30 cellular contexts compared by ENCODE assay signal in the genomic region with DNA sequence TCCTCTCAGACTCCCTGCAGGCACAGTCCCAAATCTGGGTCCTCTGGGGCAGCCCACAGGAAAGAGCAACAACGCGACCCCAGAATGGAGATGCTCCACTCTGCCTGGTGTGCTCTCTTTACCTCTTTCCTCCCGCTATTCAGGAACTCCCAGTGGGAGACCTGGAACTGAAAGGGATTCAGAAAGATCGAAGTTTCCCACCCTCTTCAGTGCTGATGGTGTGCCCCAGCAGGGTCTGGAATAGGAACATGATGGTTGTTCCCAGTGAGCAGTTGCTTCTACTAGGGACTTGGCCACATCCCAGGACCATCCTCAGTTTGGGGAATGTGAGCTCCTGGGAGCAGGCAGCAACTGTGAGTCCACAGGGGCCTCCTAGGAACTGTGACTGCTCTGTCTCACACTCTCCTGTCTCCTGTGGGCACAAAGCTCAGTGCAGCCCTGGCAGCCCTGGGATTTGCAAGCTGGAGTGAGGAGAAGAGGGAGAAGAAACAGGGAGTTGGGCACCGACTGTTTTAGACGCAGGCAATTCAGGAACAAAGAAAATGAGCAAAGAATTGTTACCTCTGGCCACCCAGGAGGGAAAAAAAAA. TPM values are rescaled to one million over a fixed set of nuclear protein-coding genes. Genes with fewer than 3 reads are reported as not detected.
"Had no signal": no experiment of that assay in that cellular context is flagged by ENCODE, and none has a peak within 500 bp of the region (broad histone marks: within the 10 kb centered on the region; RNA-seq: fewer than 3 reads in every experiment).

No MANE protein-coding gene starts in this region.

- H3K36me3 Mint-ChIP-seq: activated naive CD8-positive, alpha-beta T cell treated with anti-CD3 and anti-CD28 coated beads for 36 hours had no signal

- H3K4me3 Mint-ChIP-seq: activated naive CD8-positive, alpha-beta T cell treated with anti-CD3 and anti-CD28 coated beads for 36 hours; activated T-cell treated with anti-CD3 and anti-CD28 coated beads, Interleukin-2, amount 50 U/mL, for 4 hours; T-helper 17 cell had no signal

- H3K9me3 ChIP-seq: sigmoid colon had no signal

- H3K4me1 Mint-ChIP-seq: activated naive CD8-positive, alpha-beta T cell treated with anti-CD3 and anti-CD28 coated beads for 36 hours; T-helper 17 cell had no signal

- H3K27ac Mint-ChIP-seq: activated naive CD8-positive, alpha-beta T cell treated with anti-CD3 and anti-CD28 coated beads for 36 hours; activated T-helper 2 cell treated with anti-CD3 and anti-CD28 coated beads, Interferon-gamma antibody, Interleukin-2, Interleukin-4, amounts not matched to agents 10 μg/mL and 5 μg/mL and 100 μg/mL, durations not matched to agents 14 hours and 24 hours and 36 hours; T-helper 17 cell had no signal

- H3K27me3 Mint-ChIP-seq: naive B cell had no signal

- H3K4me3 ChIP-seq: heart left ventricle, sigmoid colon had no signal

- H3K36me3 ChIP-seq: heart left ventricle, sigmoid colon had no signal

- DNase-seq: activated CD4-positive, alpha-beta T cell treated with anti-CD3 and anti-CD28 coated beads for 4 hours; activated CD4-positive, alpha-beta T cell treated with anti-CD3 and anti-CD28 coated beads, Interleukin-2, amount 50 U/mL, for 48 hours; activated CD4-positive, CD25-positive, alpha-beta regulatory T cell; activated CD8-positive, alpha-beta memory T cell treated with anti-CD3 and anti-CD28 coated beads, Interleukin-2, amount 50 U/mL, for 48 hours; activated naive CD4-positive, alpha-beta T cell; activated naive CD8-positive, alpha-beta T cell treated with anti-CD3 and anti-CD28 coated beads for 36 hours; activated T-cell treated with anti-CD3 and anti-CD28 coated beads, Interleukin-2, amount 50 U/mL, for 4 hours; amniotic stem cell; cortex of kidney; heart left ventricle; islet precursor cell; left cardiac atrium; naive B cell; sigmoid colon; stimulated activated CD4-positive, alpha-beta T cell treated with anti-CD3 and anti-CD28 coated beads, Interleukin-4, amount 100 ng/mL, for 1 hour; stimulated activated naive CD4-positive, alpha-beta T cell treated with Interleukin-2 at 50 U/mL for 16 hours; T-helper 17 cell had no signal

- ATAC-seq: activated T-cell treated with anti-CD3 and anti-CD28 coated beads, Interleukin-2, amount 50 U/mL, for 4 hours; left cardiac atrium; T-helper 17 cell had no signal

- H3K27me3 ChIP-seq: heart left ventricle, sigmoid colon had no signal

- H3K9me3 Mint-ChIP-seq: activated naive CD8-positive, alpha-beta T cell treated with anti-CD3 and anti-CD28 coated beads for 36 hours; activated T-cell treated with anti-CD3 and anti-CD28 coated beads, Interleukin-2, amount 50 U/mL, for 4 hours; activated T-helper 2 cell treated with anti-CD3 and anti-CD28 coated beads, Interferon-gamma antibody, Interleukin-2, Interleukin-4, amounts not matched to agents 10 μg/mL and 5 μg/mL and 100 μg/mL, durations not matched to agents 14 hours and 24 hours and 36 hours had no signal

- H3K27ac ChIP-seq: epithelial cell of prostate, heart left ventricle, sigmoid colon had no signal

- H3K4me1 ChIP-seq: heart left ventricle, sigmoid colon had no signal

RNA-seq across cellular contexts. Expression of a gene that starts 17.9 kb away (rescaled TPM):
- total RNA-seq: activated CD8-positive, alpha-beta memory T cell treated with anti-CD3 and anti-CD28 coated beads for 36 hours; activated naive CD8-positive, alpha-beta T cell treated with anti-CD3 and anti-CD28 coated beads for 36 hours; activated T-cell treated with anti-CD3 and anti-CD28 coated beads, Interleukin-2, amount 50 U/mL, for 4 hours; activated T-helper 2 cell treated with anti-CD3 and anti-CD28 coated beads, Interferon-gamma antibody, Interleukin-2, Interleukin-4, amounts not matched to agents 10 μg/mL and 5 μg/mL and 100 μg/mL, durations not matched to agents 14 hours and 24 hours and 36 hours; cerebellum; fibroblast of villous mesenchyme; heart left ventricle; left cardiac atrium; liver; mononuclear cell; omental fat pad; posterior vena cava; renal cortical epithelial cell; sigmoid colon; T-helper 17 cell; urinary bladder had no signal
- polyA plus RNA-seq: heart left ventricle, liver, neural cell, sigmoid colon, urinary bladder had no signal

RNA-seq across cellular contexts. Expression of a gene that starts 43.1 kb away (rescaled TPM):
- total RNA-seq: activated CD8-positive, alpha-beta memory T cell treated with anti-CD3 and anti-CD28 coated beads for 36 hours; activated naive CD8-positive, alpha-beta T cell treated with anti-CD3 and anti-CD28 coated beads for 36 hours; activated T-cell treated with anti-CD3 and anti-CD28 coated beads, Interleukin-2, amount 50 U/mL, for 4 hours; fibroblast of villous mesenchyme; left cardiac atrium; mononuclear cell; omental fat pad; posterior vena cava; renal cortical epithelial cell; sigmoid colon; T-helper 17 cell had no signal
- polyA plus RNA-seq: heart left ventricle, liver, neural cell, sigmoid colon, thymus, urinary bladder had no signal
